10 cellular contexts compared by ENCODE assay signal in the genomic region with DNA sequence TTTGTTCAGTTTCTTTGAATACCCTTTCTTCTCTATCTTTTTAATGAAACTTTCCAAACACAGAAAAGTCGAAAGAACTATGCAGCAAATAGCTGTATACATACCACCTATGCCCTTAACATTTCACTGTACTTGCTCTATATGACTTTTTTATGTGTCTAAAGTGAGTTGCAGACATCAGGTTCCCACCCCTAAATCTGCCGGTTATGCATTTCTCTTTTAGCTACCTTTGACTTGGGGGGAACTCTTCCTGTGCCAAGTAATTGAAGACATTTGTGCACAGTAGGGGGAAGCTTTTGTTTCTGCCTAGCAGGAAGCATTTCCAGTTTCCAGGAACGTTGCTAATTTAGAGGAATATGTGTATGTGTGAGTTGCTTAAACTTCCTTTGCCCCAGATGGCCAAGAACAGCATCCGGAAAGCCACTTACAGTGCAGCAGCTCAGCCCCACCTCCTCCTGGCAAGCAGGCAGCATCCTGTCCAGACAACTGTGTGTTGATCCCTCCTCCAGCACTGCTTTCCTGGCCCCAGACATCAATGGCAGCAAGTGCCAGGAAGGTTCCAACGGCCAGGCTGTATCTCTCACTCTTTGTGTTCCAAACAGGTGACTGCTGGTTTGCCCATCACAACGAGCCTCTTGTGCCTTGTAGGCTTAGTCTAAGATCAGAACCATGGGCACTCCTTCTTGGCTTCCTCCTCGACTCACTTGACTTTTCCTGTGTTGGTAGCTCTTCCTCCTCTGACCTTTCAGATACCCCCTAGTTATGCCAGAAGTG. TPM values are rescaled to one million over a fixed set of nuclear protein-coding genes. Genes with fewer than 3 reads are reported as not detected.
DNase-seq lines count a peak whose midpoint lies in the region; ATAC-seq, FAIRE-seq and TF ChIP-seq lines count a peak whose summit lies in the region.
"Had no signal": no experiment of that assay in that cellular context is flagged by ENCODE, and none has a peak within 500 bp of the region (broad histone marks: within the 10 kb centered on the region; RNA-seq: fewer than 3 reads in every experiment).

No MANE protein-coding gene starts in this region.

- peak; percentile 2 to 10; a peak in 2 of 4 replicates for TF ChIP-seq RAD21 in H1 (IDR thresholded peaks at IDR 0.05 in 1 of 2, conservative IDR thresholded peaks at IDR 0.05 in 1 of 2; ENCODE audit: low read depth in 2 of 2, low read length in 2 of 2)

- H3K27me3 ChIP-seq in BLaER1 (no peaks in the 10 kb centered on the region), H1 (replicated peaks in 1 of 4; ENCODE audit: control insufficient read depth in 3 of 4, extremely low read depth in 1 of 4, insufficient read depth in 3 of 4, low read length in 3 of 4) (no peaks in the 10 kb centered on the region)

- H3K23me2 ChIP-seq in H1 (ENCODE audit: low read depth, low read length) = no peaks in the 10 kb centered on the region

- H3K18ac ChIP-seq in H1 (ENCODE audit: extremely low read depth, low read length) = no peak overlapping the region

- no peak overlapping the region for H4K8ac ChIP-seq in H1 (ENCODE audit: extremely low read depth, insufficient read depth, low read length)

- ATAC-seq in natural killer cell treated with Interleukin-12 subunit alpha and Interleukin-12 subunit beta and Interleukin-15 and Interleukin-18, amount 100 ng/mL, for 72 hours = peak; percentile 75 to 81
- ATAC-seq in HG03442 (IDR thresholded peaks at IDR 0.05; ENCODE audit: unreplicated experiment) = no peak
- no peak for ATAC-seq in GM21717 (IDR thresholded peaks at IDR 0.05; ENCODE audit: unreplicated experiment)
- no peak for ATAC-seq in HG02884 (IDR thresholded peaks at IDR 0.05; ENCODE audit: unreplicated experiment)

- peak overlapping the region; percentile 100 for H2AFZ ChIP-seq in H1 (ENCODE audit: low read length)

- H2BK15ac ChIP-seq in H1 (ENCODE audit: low read length) = no peak overlapping the region

- H3K4me3 Mint-ChIP-seq in natural killer cell treated with Interleukin-12 subunit alpha and Interleukin-12 subunit beta and Interleukin-15 and Interleukin-18, amount 100 ng/mL, for 72 hours = peak overlapping the region; percentile 51

- CTCF ChIA-PET in H1 (lab: Charles Lee; ENCODE audit: partially characterized antibody) = interaction anchor here (1.0 to 1.6 kb wide), 5 partner anchors 13 to 61 kb away, joined by 3 to 8 read pairs (median 6); no protein-coding TSS in a partner anchor

- H4K91ac ChIP-seq in H1 (replicated peaks; ENCODE audit: insufficient read length, low read length) = no peak overlapping the region

- no peak overlapping the region for H3K23ac ChIP-seq in H1 (ENCODE audit: insufficient read length)

- H3K9me3 ChIP-seq in BLaER1 = no peaks in the 10 kb centered on the region
- no peaks in the 10 kb centered on the region for H3K9me3 ChIP-seq in H1 (ENCODE audit: insufficient read depth in 2 of 2, low read depth in 1 of 2, low read length in 1 of 2)

- no peak overlapping the region for H2AK5ac ChIP-seq in H1 (ENCODE audit: low read depth, low read length)

- peaks cover 19% of the 10 kb centered on the region for H3K4me1 ChIP-seq in BLaER1
- peaks cover 2 to 7% (median 4%) of the 10 kb centered on the region in 4 experiments; a peak in 5 of 7 replicates for H3K4me1 ChIP-seq in H1 (replicated peaks in 1 of 4; ENCODE audit: control insufficient read depth in 3 of 4, insufficient read depth in 4 of 4, low read length in 3 of 4)

- no peaks in the 10 kb centered on the region for H3K36me3 ChIP-seq in BLaER1
- no peaks in the 10 kb centered on the region for H3K36me3 ChIP-seq in H1 (ENCODE audit: control insufficient read depth in 2 of 4, insufficient read depth in 4 of 4, low read length in 3 of 4)

- H2BK20ac ChIP-seq in H1 (ENCODE audit: low read length) = no peak overlapping the region

- H2BK12ac ChIP-seq in H1 (ENCODE audit: low read depth, low read length) = no peak overlapping the region; the same call in 1 of the 2 replicates

- H2BK120ac ChIP-seq in H1 (replicated peaks; ENCODE audit: low read depth, low read length) = no peak overlapping the region

- peak; percentile 4 to 35 (median 21); a peak in 2 of 4 replicates for TF ChIP-seq CTCF in H1 (IDR thresholded peaks at IDR 0.05; ENCODE audit: control extremely low read depth in 1 of 3, insufficient read depth in 1 of 3, low read depth in 1 of 3, low read length in 3 of 3)

- no peak overlapping the region for H3K4ac ChIP-seq in H1 (replicated peaks; ENCODE audit: insufficient read length, low read depth, low read length)

- H3K79me1 ChIP-seq in H1 (ENCODE audit: low read depth, low read length) = no peaks in the 10 kb centered on the region

- H3K14ac ChIP-seq in H1 (ENCODE audit: insufficient read length) = no peak overlapping the region

- H3K79me2 ChIP-seq in H1 (ENCODE audit: control insufficient read depth in 1 of 2, insufficient read depth in 2 of 2, low read length in 2 of 2) = no peaks in the 10 kb centered on the region

- FAIRE-seq in H1 (lab: Jason Lieb, UNC) = peak; percentile 58

- H3K36me3 Mint-ChIP-seq in natural killer cell treated with Interleukin-12 subunit alpha and Interleukin-12 subunit beta and Interleukin-15 and Interleukin-18, amount 100 ng/mL, for 72 hours = peaks cover 6% of the 10 kb centered on the region

- DNase-seq in NCI-H446 treated with DMSO at 0.1 percent for 48 hours (lab: John Stamatoyannopoulos, UW) (peak; percentile 12), H1 (ENCODE audit: low read depth in 1 of 2, low spot score in 2 of 2) (peak in 1 of 2 experiments; percentile 60), NCI-H187 (lab: John Stamatoyannopoulos, UW) (no peak)
- DNase-seq in natural killer cell treated with Interleukin-12 subunit alpha and Interleukin-12 subunit beta and Interleukin-15 and Interleukin-18, amount 100 ng/mL, for 72 hours (ENCODE audit: low spot score) = peak; percentile 71
- DNase-seq: nucleus accumbens had no signal

- H3K27ac Mint-ChIP-seq in natural killer cell treated with Interleukin-12 subunit alpha and Interleukin-12 subunit beta and Interleukin-15 and Interleukin-18, amount 100 ng/mL, for 72 hours = peak overlapping the region; percentile 61 to 69

- H3K27me3 Mint-ChIP-seq in natural killer cell treated with Interleukin-12 subunit alpha and Interleukin-12 subunit beta and Interleukin-15 and Interleukin-18, amount 100 ng/mL, for 72 hours = no peaks in the 10 kb centered on the region

- H3K4me1 Mint-ChIP-seq in natural killer cell treated with Interleukin-12 subunit alpha and Interleukin-12 subunit beta and Interleukin-15 and Interleukin-18, amount 100 ng/mL, for 72 hours (ENCODE audit: low read depth in 2 of 2) = peaks cover 12 to 16% of the 10 kb centered on the region in 2 donors

- peak overlapping the region; percentile 29 for H3K4me2 ChIP-seq in BLaER1
- H3K4me2 ChIP-seq in H1 (ENCODE audit: insufficient read depth in 1 of 2, low read depth in 2 of 2, low read length in 2 of 2) = peak overlapping the region in 1 of 2 experiments; percentile 58; a peak in 3 of 4 replicates

- H3K27ac ChIP-seq in BLaER1 = no peak overlapping the region
- peak overlapping the region; percentile 47; the same call in 1 of the 2 replicates for H3K27ac ChIP-seq in H1 (ENCODE audit: low read depth, low read length)

- no peak for TF ChIP-seq EP300 in H1 (IDR thresholded peaks at IDR 0.05; ENCODE audit: borderline replicate concordance in 1 of 2, low read depth in 2 of 2, low read length in 2 of 2)

- 61% methylated on average over 7 of the region's 7 CpGs; no CpG with 5 or more reads in 1 of the 2 experiments for WGBS in H1 (ENCODE audit: extremely low coverage in 1 of 2, insufficient coverage in 1 of 2, insufficient read length in 1 of 2, insufficient replicate concordance in 2 of 2, low coverage in 1 of 2, low lambda C conversion rate in 2 of 2, missing lambda C conversion rate in 1 of 2), 2 experiments

- H2BK5ac ChIP-seq in H1 (ENCODE audit: low read depth, low read length) = no peak overlapping the region

- no peaks in the 10 kb centered on the region for H4K20me1 ChIP-seq in BLaER1
- no peaks in the 10 kb centered on the region for H4K20me1 ChIP-seq in H1 (replicated peaks in 1 of 2; ENCODE audit: control insufficient read depth in 1 of 2, insufficient read depth in 2 of 2, low read length in 2 of 2)

- no peak overlapping the region for H3K9ac ChIP-seq in BLaER1
- H3K9ac ChIP-seq in H1 (replicated peaks in 1 of 4; ENCODE audit: extremely low read depth in 1 of 4, low read depth in 3 of 4, low read length in 3 of 4) = peak overlapping the region in 1 of 4 experiments; percentile 1; a peak in 2 of 7 replicates

- no peaks in the 10 kb centered on the region for H3K9me3 Mint-ChIP-seq in natural killer cell treated with Interleukin-12 subunit alpha and Interleukin-12 subunit beta and Interleukin-15 and Interleukin-18, amount 100 ng/mL, for 72 hours

- no peak overlapping the region for H4K5ac ChIP-seq in H1 (ENCODE audit: insufficient read length, low read depth, low read length)

- POLR2A ChIA-PET in H1 (lab: Charles Lee; ENCODE audit: partially characterized antibody) = interaction anchor here (0.8 to 3.1 kb wide), 6 partner anchors 8 to 27 kb away, joined by 3 to 17 read pairs (median 4); a partner anchor contains a TSS

- no peak overlapping the region for H3K56ac ChIP-seq in H1 (replicated peaks; ENCODE audit: insufficient read length, low read depth, low read length)

- H3K4me3 ChIP-seq in BLaER1 (no peak overlapping the region), H1 (ENCODE audit: extremely low read depth in 1 of 4, insufficient read depth in 2 of 4, low read depth in 3 of 4, low read length in 4 of 4) (0 out of 8 replicates have a peak overlapping the region, but pooled peaks of 1 of the 4 experiments have one; percentile 2)

- no peak for TF ChIP-seq POLR2A in H1 (IDR thresholded peaks at IDR 0.05; ENCODE audit: control extremely low read depth in 1 of 2, low read depth in 2 of 2, low read length in 2 of 2)

RNA-seq across cellular contexts. Expression of a gene that starts 14.7 kb away (rescaled TPM):
- total RNA-seq in H1 (2021; fragmentation: NEBNext Ultra II Directional; extraction: Animal tissue kit (Norgen Biotek cat#: 25700)) = 152 and 154 TPM in 2 replicates
- polyA plus RNA-seq in H1 (2011; rRNA removed) = 113 and 176 TPM in 2 replicates
- 103 TPM for polyA plus RNA-seq in H1 (2011; cell fraction: cytosol; rRNA removed)
- 333 TPM for polyA plus RNA-seq in H1 (2011; cell fraction: nucleus; rRNA removed)
- 101 to 139 TPM (median 129 TPM) in 4 replicates for polyA plus RNA-seq in H1 (2012, experiment 1 of 2)
- 109 TPM for polyA plus RNA-seq in H1 (2012, experiment 2 of 2)
- polyA plus RNA-seq in H1 (2013, experiment 1 of 2) = 139 TPM
- 137 TPM for polyA plus RNA-seq in H1 (2013, experiment 2 of 2)
- 113 and 127 TPM in 2 replicates for polyA minus RNA-seq in H1 (2011; rRNA and poly(A)+ RNA removed)
- 87.8 TPM for polyA minus RNA-seq in H1 (2011; cell fraction: cytosol; rRNA and poly(A)+ RNA removed)
- polyA minus RNA-seq in H1 (2011; cell fraction: nucleus; rRNA and poly(A)+ RNA removed) = 91.4 TPM
- total RNA-seq in natural killer cell treated with Interleukin-12 subunit alpha and Interleukin-12 subunit beta and Interleukin-15 and Interleukin-18, amount 100 ng/mL, for 72 hours = 100 to 1,000 TPM in 1 of 2 donors, 10 to 100 TPM in 1; 57.8 to 106 TPM

RNA-seq across cellular contexts. Expression of a gene that starts 21.4 kb away (rescaled TPM):
- total RNA-seq in H1 (2021; fragmentation: NEBNext Ultra II Directional; extraction: Animal tissue kit (Norgen Biotek cat#: 25700)) = 6.0 and 7.2 TPM in 2 replicates
- polyA plus RNA-seq in H1 (2011; rRNA removed) = 1.9 and 2.5 TPM in 2 replicates
- polyA plus RNA-seq in H1 (2011; cell fraction: cytosol; rRNA removed) = 2.6 TPM
- polyA plus RNA-seq in H1 (2011; cell fraction: nucleus; rRNA removed) = 3.6 TPM
- 2.9 to 3.2 TPM (median 3.1 TPM) in 4 replicates for polyA plus RNA-seq in H1 (2012, experiment 1 of 2)
- 1.9 TPM for polyA plus RNA-seq in H1 (2012, experiment 2 of 2)
- 2.8 TPM for polyA plus RNA-seq in H1 (2013, experiment 1 of 2)
- polyA plus RNA-seq in H1 (2013, experiment 2 of 2) = 2.8 TPM
- 17.4 and 19.9 TPM in 2 replicates for polyA minus RNA-seq in H1 (2011; rRNA and poly(A)+ RNA removed)
- 5.2 TPM for polyA minus RNA-seq in H1 (2011; cell fraction: cytosol; rRNA and poly(A)+ RNA removed)
- polyA minus RNA-seq in H1 (2011; cell fraction: nucleus; rRNA and poly(A)+ RNA removed) = 16.5 TPM
- total RNA-seq in natural killer cell treated with Interleukin-12 subunit alpha and Interleukin-12 subunit beta and Interleukin-15 and Interleukin-18, amount 100 ng/mL, for 72 hours = 1 to 10 TPM; 7.7 to 8.2 TPM

RNA-seq across cellular contexts. Expression of a gene that starts 44.8 kb away (rescaled TPM):
- 3.3 and 3.5 TPM in 2 replicates for total RNA-seq in H1 (2021; fragmentation: NEBNext Ultra II Directional; extraction: Animal tissue kit (Norgen Biotek cat#: 25700))
- 3.1 and 4.1 TPM in 2 replicates for polyA plus RNA-seq in H1 (2011; rRNA removed)
- 3.9 TPM for polyA plus RNA-seq in H1 (2011; cell fraction: cytosol; rRNA removed)
- 8.6 TPM for polyA plus RNA-seq in H1 (2011; cell fraction: nucleus; rRNA removed)
- polyA plus RNA-seq in H1 (2012, experiment 1 of 2) = 2.8 to 4.5 TPM (median 3.7 TPM) in 4 replicates
- 2.3 TPM for polyA plus RNA-seq in H1 (2012, experiment 2 of 2)
- polyA plus RNA-seq in H1 (2013, experiment 1 of 2) = 1.9 TPM
- 1.7 TPM for polyA plus RNA-seq in H1 (2013, experiment 2 of 2)
- 1.5 and 4.7 TPM in 2 replicates for polyA minus RNA-seq in H1 (2011; rRNA and poly(A)+ RNA removed)
- 3.4 TPM for polyA minus RNA-seq in H1 (2011; cell fraction: cytosol; rRNA and poly(A)+ RNA removed)
- 3.0 TPM for polyA minus RNA-seq in H1 (2011; cell fraction: nucleus; rRNA and poly(A)+ RNA removed)
- total RNA-seq in natural killer cell treated with Interleukin-12 subunit alpha and Interleukin-12 subunit beta and Interleukin-15 and Interleukin-18, amount 100 ng/mL, for 72 hours = under 1 TPM; 0.52 to 0.95 TPM

RNA-seq across cellular contexts. Expression of a gene that starts 56.1 kb away (rescaled TPM):
- total RNA-seq in H1 (2021; fragmentation: NEBNext Ultra II Directional; extraction: Animal tissue kit (Norgen Biotek cat#: 25700)) = 12.3 and 14.7 TPM in 2 replicates
- polyA plus RNA-seq in H1 (2011; rRNA removed) = 33.7 and 49.9 TPM in 2 replicates
- polyA plus RNA-seq in H1 (2011; cell fraction: cytosol; rRNA removed) = 32.0 TPM
- 86.2 TPM for polyA plus RNA-seq in H1 (2011; cell fraction: nucleus; rRNA removed)
- polyA plus RNA-seq in H1 (2012, experiment 1 of 2) = 8.3 to 24.9 TPM (median 19.7 TPM) in 4 replicates
- polyA plus RNA-seq in H1 (2012, experiment 2 of 2) = 19.5 TPM
- polyA plus RNA-seq in H1 (2013, experiment 1 of 2) = 14.3 TPM
- polyA plus RNA-seq in H1 (2013, experiment 2 of 2) = 13.3 TPM
- polyA minus RNA-seq in H1 (2011; rRNA and poly(A)+ RNA removed) = 6.3 and 7.6 TPM in 2 replicates
- polyA minus RNA-seq in H1 (2011; cell fraction: cytosol; rRNA and poly(A)+ RNA removed) = 16.4 TPM
- 19.0 TPM for polyA minus RNA-seq in H1 (2011; cell fraction: nucleus; rRNA and poly(A)+ RNA removed)
- total RNA-seq in natural killer cell treated with Interleukin-12 subunit alpha and Interleukin-12 subunit beta and Interleukin-15 and Interleukin-18, amount 100 ng/mL, for 72 hours = under 1 TPM in 1 of 2 donors, not detected in 1; 0.31 TPM
- total RNA-seq: SK-MEL-5 had no signal

RNA-seq across cellular contexts. Expression of a gene that starts 58.7 kb away (rescaled TPM):
- total RNA-seq in H1 (2021; fragmentation: NEBNext Ultra II Directional; extraction: Animal tissue kit (Norgen Biotek cat#: 25700)) = 4.7 TPM in 2 replicates
- 1.1 and 2.0 TPM in 2 replicates for polyA plus RNA-seq in H1 (2011; rRNA removed)
- 3.4 TPM for polyA plus RNA-seq in H1 (2011; cell fraction: cytosol; rRNA removed)
- 2.7 TPM for polyA plus RNA-seq in H1 (2011; cell fraction: nucleus; rRNA removed)
- 3.7 to 6.3 TPM (median 4.2 TPM) in 4 replicates for polyA plus RNA-seq in H1 (2012, experiment 1 of 2)
- 0.38 TPM for polyA plus RNA-seq in H1 (2012, experiment 2 of 2)
- 2.8 TPM for polyA plus RNA-seq in H1 (2013, experiment 1 of 2)
- polyA plus RNA-seq in H1 (2013, experiment 2 of 2) = 2.6 TPM
- polyA minus RNA-seq in H1 (2011; rRNA and poly(A)+ RNA removed) = 6.1 and 6.5 TPM in 2 replicates
- 5.4 TPM for polyA minus RNA-seq in H1 (2011; cell fraction: cytosol; rRNA and poly(A)+ RNA removed)
- 5.1 TPM for polyA minus RNA-seq in H1 (2011; cell fraction: nucleus; rRNA and poly(A)+ RNA removed)
- 1 to 10 TPM; 3.1 to 6.6 TPM for total RNA-seq in natural killer cell treated with Interleukin-12 subunit alpha and Interleukin-12 subunit beta and Interleukin-15 and Interleukin-18, amount 100 ng/mL, for 72 hours

Comparison
In these comparisons a context has a peak if more than half of its experiments do, and no peak if none do; other contexts are left out.
1. DNase-seq: peak in NCI-H446 treated with DMSO at 0.1 percent for 48 hours (single experiment) and natural killer cell treated with Interleukin-12 subunit alpha and Interleukin-12 subunit beta and Interleukin-15 and Interleukin-18, amount 100 ng/mL, for 72 hours (single experiment); none in NCI-H187 (0 of 2).
2. ATAC-seq: peak in natural killer cell treated with Interleukin-12 subunit alpha and Interleukin-12 subunit beta and Interleukin-15 and Interleukin-18, amount 100 ng/mL, for 72 hours (2 of 2); none in HG03442 (single experiment), GM21717 (single experiment) and HG02884 (single experiment).